20 cellular contexts compared by ENCODE assay signal in the genomic region with DNA sequence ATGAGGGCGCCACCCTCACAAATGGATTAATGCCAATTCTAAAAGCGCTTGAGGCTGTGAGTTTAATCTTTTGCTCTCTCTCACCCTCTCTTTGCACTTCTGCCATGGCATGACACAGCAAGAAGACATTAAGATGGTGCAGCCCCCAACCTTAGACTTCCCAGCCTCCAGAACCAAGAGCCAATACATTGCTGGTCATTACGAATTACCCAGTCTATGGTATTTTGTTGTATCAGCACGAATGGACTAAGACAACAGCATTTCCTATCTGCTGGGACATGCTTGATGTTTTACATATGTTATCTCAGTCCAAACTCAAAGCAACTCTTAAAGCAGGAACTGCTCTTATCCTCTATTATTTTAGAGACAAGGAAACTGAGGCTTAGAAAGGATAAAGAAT.
"Had no signal": no experiment of that assay in that cellular context is flagged by ENCODE, and none has a peak within 500 bp of the region (broad histone marks: within the 10 kb centered on the region; RNA-seq: fewer than 3 reads in every experiment).

No MANE protein-coding gene starts in this region.

- DNase-seq: cortex of kidney; effector memory CD8-positive, alpha-beta T cell; head of caudate nucleus; left ventricle myocardium superior; lower lobe of right lung; stimulated activated CD4-positive, alpha-beta T cell treated with anti-CD3 and anti-CD28 coated beads, Interleukin-12 subunit alpha, Interleukin-12 subunit beta, amount 100 ng/mL, for 4 hours; stimulated activated CD4-positive, alpha-beta T cell treated with anti-CD3 and anti-CD28 coated beads, Interleukin-1b, Interleukin-23, amount 100 ng/mL, for 48 hours; stimulated activated CD4-positive, alpha-beta T cell treated with anti-CD3 and anti-CD28 coated beads, Interleukin-4, amount 100 ng/mL, for 1 hour; stimulated activated CD8-positive, alpha-beta memory T cell treated with anti-CD3 and anti-CD28 coated beads, Interleukin-4, amount 100 ng/mL, for 48 hours; stimulated activated naive CD4-positive, alpha-beta T cell treated with Interleukin-2 at 50 U/mL for 16 hours; stomach; thyroid gland; trophoblast cell had no signal

- ATAC-seq: effector memory CD8-positive, alpha-beta T cell; left ventricle myocardium superior; lower lobe of right lung had no signal

- H3K36me3 ChIP-seq: lower lobe of right lung, neural progenitor cell, thyroid gland, vagina had no signal

- H3K27ac ChIP-seq: lower lobe of right lung, neural progenitor cell, parathyroid adenoma, stomach, thyroid gland, vagina had no signal

- H3K4me1 ChIP-seq: lower lobe of right lung, neural progenitor cell, parathyroid adenoma, thyroid gland, vagina had no signal

- H3K9ac ChIP-seq: neural progenitor cell, parathyroid adenoma had no signal

- H3K79me2 ChIP-seq: parathyroid adenoma had no signal

- H3K4me3 ChIP-seq: lower lobe of right lung, neural progenitor cell, smooth muscle cell, stomach, thyroid gland, vagina had no signal

- H3K4me2 ChIP-seq: neural progenitor cell, smooth muscle cell had no signal

- H3K27me3 ChIP-seq: neural progenitor cell, stomach, thyroid gland, vagina had no signal

- H2AFZ ChIP-seq: neural progenitor cell, parathyroid adenoma had no signal

- H3K9me3 ChIP-seq: lower lobe of right lung, stomach, thyroid gland, vagina had no signal

- FAIRE-seq: endometrium, frontal cortex, keratinocyte had no signal
